Comparison of ENCODE assay signal across 1 cellular context in the genomic region with DNA sequence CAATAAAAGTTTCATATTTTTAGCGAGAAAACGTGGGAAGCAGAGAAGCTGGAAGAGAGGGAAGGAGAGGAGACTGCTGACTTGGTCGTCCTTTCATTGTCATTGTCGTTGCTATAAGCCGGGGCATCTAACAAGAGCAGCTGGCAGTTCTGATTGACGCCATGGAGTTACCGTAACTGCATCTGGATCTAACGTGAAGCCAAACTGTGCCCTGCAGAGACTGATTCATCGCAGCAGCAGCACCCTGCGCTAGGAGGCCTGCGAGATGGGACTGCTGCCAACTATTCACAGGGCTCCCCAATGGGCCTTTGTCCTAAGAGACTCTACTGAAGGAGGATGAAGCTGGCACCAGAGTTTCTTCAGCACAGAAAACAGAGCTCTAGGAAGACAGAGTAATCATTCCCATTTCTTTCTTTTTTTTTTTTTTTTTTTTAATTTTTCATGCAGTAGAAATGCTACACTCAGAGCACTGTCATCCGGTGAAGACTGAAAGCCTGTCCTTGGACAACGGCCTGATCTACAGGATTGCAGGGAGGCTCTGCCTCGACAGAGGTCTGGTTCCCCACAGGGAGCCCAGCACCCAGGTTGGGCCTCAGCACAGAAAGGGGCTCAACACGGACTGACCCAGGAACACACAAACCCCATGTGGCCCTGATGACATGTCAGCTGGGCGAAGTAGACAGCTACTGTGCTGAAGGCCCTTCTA.
TF ChIP-seq lines count a peak whose summit lies in the region.

No MANE protein-coding gene starts in this region.

TF ChIP-seq in GM23338, 12 proteins besides CTCF, POLR2A, EP300 and RAD21:
- TF ChIP-seq, protein P1, sequence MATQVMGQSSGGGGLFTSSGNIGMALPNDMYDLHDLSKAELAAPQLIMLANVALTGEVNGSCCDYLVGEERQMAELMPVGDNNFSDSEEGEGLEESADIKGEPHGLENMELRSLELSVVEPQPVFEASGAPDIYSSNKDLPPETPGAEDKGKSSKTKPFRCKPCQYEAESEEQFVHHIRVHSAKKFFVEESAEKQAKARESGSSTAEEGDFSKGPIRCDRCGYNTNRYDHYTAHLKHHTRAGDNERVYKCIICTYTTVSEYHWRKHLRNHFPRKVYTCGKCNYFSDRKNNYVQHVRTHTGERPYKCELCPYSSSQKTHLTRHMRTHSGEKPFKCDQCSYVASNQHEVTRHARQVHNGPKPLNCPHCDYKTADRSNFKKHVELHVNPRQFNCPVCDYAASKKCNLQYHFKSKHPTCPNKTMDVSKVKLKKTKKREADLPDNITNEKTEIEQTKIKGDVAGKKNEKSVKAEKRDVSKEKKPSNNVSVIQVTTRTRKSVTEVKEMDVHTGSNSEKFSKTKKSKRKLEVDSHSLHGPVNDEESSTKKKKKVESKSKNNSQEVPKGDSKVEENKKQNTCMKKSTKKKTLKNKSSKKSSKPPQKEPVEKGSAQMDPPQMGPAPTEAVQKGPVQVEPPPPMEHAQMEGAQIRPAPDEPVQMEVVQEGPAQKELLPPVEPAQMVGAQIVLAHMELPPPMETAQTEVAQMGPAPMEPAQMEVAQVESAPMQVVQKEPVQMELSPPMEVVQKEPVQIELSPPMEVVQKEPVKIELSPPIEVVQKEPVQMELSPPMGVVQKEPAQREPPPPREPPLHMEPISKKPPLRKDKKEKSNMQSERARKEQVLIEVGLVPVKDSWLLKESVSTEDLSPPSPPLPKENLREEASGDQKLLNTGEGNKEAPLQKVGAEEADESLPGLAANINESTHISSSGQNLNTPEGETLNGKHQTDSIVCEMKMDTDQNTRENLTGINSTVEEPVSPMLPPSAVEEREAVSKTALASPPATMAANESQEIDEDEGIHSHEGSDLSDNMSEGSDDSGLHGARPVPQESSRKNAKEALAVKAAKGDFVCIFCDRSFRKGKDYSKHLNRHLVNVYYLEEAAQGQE (IDR thresholded peaks at IDR 0.05; ENCODE audit: unreplicated experiment), result no peak
- TF ChIP-seq ZNF331 (CRISPR knock-in tag; IDR thresholded peaks at IDR 0.05; ENCODE audit: low read depth) (no peak), POLR2AphosphoS5 (IDR thresholded peaks at IDR 0.05; ENCODE audit: low read depth) (no peak), JUNB (IDR thresholded peaks at IDR 0.05; ENCODE audit: unreplicated experiment) (no peak), NANOG (IDR thresholded peaks at IDR 0.05; ENCODE audit: borderline replicate concordance) (no peak), EZH2phosphoT487 (IDR thresholded peaks at IDR 0.05; ENCODE audit: unreplicated experiment) (no peak), ZNF114 (CRISPR knock-in tag; IDR thresholded peaks at IDR 0.05) (no peak), CREB1 (CRISPR knock-in tag; IDR thresholded peaks at IDR 0.05; ENCODE audit: low read depth) (no peak), STAT1 (IDR thresholded peaks at IDR 0.05; ENCODE audit: unreplicated experiment) (no peak), EZH2 (IDR thresholded peaks at IDR 0.05; ENCODE audit: low read depth, unreplicated experiment) (no peak)
- TF ChIP-seq, protein P2, sequence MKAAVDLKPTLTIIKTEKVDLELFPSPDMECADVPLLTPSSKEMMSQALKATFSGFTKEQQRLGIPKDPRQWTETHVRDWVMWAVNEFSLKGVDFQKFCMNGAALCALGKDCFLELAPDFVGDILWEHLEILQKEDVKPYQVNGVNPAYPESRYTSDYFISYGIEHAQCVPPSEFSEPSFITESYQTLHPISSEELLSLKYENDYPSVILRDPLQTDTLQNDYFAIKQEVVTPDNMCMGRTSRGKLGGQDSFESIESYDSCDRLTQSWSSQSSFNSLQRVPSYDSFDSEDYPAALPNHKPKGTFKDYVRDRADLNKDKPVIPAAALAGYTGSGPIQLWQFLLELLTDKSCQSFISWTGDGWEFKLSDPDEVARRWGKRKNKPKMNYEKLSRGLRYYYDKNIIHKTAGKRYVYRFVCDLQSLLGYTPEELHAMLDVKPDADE (IDR thresholded peaks at IDR 0.05), result no peak
- TF ChIP-seq, protein P3, sequence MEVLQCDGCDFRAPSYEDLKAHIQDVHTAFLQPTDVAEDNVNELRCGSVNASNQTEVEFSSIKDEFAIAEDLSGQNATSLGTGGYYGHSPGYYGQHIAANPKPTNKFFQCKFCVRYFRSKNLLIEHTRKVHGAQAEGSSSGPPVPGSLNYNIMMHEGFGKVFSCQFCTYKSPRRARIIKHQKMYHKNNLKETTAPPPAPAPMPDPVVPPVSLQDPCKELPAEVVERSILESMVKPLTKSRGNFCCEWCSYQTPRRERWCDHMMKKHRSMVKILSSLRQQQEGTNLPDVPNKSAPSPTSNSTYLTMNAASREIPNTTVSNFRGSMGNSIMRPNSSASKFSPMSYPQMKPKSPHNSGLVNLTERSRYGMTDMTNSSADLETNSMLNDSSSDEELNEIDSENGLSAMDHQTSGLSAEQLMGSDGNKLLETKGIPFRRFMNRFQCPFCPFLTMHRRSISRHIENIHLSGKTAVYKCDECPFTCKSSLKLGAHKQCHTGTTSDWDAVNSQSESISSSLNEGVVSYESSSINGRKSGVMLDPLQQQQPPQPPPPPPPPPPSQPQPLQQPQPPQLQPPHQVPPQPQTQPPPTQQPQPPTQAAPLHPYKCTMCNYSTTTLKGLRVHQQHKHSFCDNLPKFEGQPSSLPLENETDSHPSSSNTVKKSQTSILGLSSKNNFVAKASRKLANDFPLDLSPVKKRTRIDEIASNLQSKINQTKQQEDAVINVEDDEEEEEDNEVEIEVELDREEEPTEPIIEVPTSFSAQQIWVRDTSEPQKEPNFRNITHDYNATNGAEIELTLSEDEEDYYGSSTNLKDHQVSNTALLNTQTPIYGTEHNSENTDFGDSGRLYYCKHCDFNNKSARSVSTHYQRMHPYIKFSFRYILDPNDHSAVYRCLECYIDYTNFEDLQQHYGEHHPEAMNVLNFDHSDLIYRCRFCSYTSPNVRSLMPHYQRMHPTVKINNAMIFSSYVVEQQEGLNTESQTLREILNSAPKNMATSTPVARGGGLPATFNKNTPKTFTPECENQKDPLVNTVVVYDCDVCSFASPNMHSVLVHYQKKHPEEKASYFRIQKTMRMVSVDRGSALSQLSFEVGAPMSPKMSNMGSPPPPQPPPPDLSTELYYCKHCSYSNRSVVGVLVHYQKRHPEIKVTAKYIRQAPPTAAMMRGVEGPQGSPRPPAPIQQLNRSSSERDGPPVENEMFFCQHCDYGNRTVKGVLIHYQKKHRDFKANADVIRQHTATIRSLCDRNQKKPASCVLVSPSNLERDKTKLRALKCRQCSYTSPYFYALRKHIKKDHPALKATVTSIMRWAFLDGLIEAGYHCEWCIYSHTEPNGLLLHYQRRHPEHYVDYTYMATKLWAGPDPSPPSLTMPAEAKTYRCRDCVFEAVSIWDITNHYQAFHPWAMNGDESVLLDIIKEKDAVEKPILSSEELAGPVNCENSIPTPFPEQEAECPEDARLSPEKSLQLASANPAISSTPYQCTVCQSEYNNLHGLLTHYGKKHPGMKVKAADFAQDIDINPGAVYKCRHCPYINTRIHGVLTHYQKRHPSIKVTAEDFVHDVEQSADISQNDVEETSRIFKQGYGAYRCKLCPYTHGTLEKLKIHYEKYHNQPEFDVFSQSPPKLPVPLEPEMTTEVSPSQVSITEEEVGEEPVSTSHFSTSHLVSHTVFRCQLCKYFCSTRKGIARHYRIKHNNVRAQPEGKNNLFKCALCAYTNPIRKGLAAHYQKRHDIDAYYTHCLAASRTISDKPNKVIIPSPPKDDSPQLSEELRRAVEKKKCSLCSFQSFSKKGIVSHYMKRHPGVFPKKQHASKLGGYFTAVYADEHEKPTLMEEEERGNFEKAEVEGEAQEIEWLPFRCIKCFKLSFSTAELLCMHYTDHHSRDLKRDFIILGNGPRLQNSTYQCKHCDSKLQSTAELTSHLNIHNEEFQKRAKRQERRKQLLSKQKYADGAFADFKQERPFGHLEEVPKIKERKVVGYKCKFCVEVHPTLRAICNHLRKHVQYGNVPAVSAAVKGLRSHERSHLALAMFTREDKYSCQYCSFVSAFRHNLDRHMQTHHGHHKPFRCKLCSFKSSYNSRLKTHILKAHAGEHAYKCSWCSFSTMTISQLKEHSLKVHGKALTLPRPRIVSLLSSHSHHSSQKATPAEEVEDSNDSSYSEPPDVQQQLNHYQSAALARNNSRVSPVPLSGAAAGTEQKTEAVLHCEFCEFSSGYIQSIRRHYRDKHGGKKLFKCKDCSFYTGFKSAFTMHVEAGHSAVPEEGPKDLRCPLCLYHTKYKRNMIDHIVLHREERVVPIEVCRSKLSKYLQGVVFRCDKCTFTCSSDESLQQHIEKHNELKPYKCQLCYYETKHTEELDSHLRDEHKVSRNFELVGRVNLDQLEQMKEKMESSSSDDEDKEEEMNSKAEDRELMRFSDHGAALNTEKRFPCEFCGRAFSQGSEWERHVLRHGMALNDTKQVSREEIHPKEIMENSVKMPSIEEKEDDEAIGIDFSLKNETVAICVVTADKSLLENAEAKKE (CRISPR knock-in tag; IDR thresholded peaks at IDR 0.05), result no peak
